Comparison of ENCODE assay signal across 8 cellular contexts in genomic region chr15:78506971-78507830, GRCh38. TPM values are rescaled to one million over a fixed set of nuclear protein-coding genes. Genes with fewer than 3 reads are reported as not detected.
DNase-seq lines count a peak whose midpoint lies in the region; ATAC-seq and TF ChIP-seq lines count a peak whose summit lies in the region.

A gene with protein sequence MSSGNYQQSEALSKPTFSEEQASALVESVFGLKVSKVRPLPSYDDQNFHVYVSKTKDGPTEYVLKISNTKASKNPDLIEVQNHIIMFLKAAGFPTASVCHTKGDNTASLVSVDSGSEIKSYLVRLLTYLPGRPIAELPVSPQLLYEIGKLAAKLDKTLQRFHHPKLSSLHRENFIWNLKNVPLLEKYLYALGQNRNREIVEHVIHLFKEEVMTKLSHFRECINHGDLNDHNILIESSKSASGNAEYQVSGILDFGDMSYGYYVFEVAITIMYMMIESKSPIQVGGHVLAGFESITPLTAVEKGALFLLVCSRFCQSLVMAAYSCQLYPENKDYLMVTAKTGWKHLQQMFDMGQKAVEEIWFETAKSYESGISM (plus strand): TSS chr15:78507577. CDS start chr15:78513089, 5,512 bp downstream.

- H3K36me3 ChIP-seq in osteoblast (ENCODE audit: insufficient read depth, low read length) (no peaks in the 10 kb centered on the region), thoracic aorta (no peaks in the 10 kb centered on the region)

- peaks cover 4% of the 10 kb centered on the region for H3K27me3 Mint-ChIP-seq in activated naive CD8-positive, alpha-beta T cell treated with anti-CD3 and anti-CD28 coated beads for 36 hours

- peak; percentile 80 for ATAC-seq in HG02623 (IDR thresholded peaks at IDR 0.05; ENCODE audit: unreplicated experiment)
- ATAC-seq in Right ventricle myocardium inferior: peak; percentile 98
- peak; percentile 97 for ATAC-seq in thoracic aorta (ENCODE audit: insufficient number of reproducible peaks, low FRiP score, low read depth)

- H2AFZ ChIP-seq in osteoblast (ENCODE audit: low read length): peak within 1 kb of the TSS; percentile 94

- H4K20me1 ChIP-seq in osteoblast (ENCODE audit: insufficient read depth, low read length): no peaks in the 10 kb centered on the region

- peaks cover under 1% of the 10 kb centered on the region for H3K36me3 Mint-ChIP-seq in activated naive CD8-positive, alpha-beta T cell treated with anti-CD3 and anti-CD28 coated beads for 36 hours

- intact Hi-C loops in Right ventricle myocardium inferior (cut with DNase I): loop anchor here (5.0 kb wide), 1 partner anchor 35 kb away; the partner anchor contains the start of gene PSMA4

- H3K27me3 ChIP-seq in osteoblast (ENCODE audit: insufficient read depth, low read length) (no peaks in the 10 kb centered on the region), thoracic aorta (replicated peaks; ENCODE audit: insufficient read depth) (no peaks in the 10 kb centered on the region)

- peak within 1 kb of the TSS; percentile 13 for H3K27ac Mint-ChIP-seq in activated naive CD8-positive, alpha-beta T cell treated with anti-CD3 and anti-CD28 coated beads for 36 hours

- H3K9me3 Mint-ChIP-seq in activated naive CD8-positive, alpha-beta T cell treated with anti-CD3 and anti-CD28 coated beads for 36 hours: no peaks in the 10 kb centered on the region

- H3K4me3 ChIP-seq in GM08714 (ENCODE audit: low read length) (peak within 1 kb of the TSS; percentile 67), osteoblast (ENCODE audit: insufficient read depth, low read length) (peak within 1 kb of the TSS; percentile 86), thoracic aorta (peak within 1 kb of the TSS; percentile 99)

- peaks cover 19% of the 10 kb centered on the region for H3K4me1 Mint-ChIP-seq in activated naive CD8-positive, alpha-beta T cell treated with anti-CD3 and anti-CD28 coated beads for 36 hours

- DNase-seq in NCI-H1105 (lab: John Stamatoyannopoulos, UW): peak; percentile 83
- peak; percentile 90 for DNase-seq in SKM-1 treated with dmso at 0.1 percent for 144 hours (lab: John Stamatoyannopoulos, UW; ENCODE audit: unreplicated experiment)
- peak; percentile 85 for DNase-seq in activated naive CD8-positive, alpha-beta T cell treated with anti-CD3 and anti-CD28 coated beads for 36 hours
- DNase-seq in Right ventricle myocardium inferior (ENCODE audit: missing footprints): peak; percentile 92
- peak; percentile 99 for DNase-seq in osteoblast (ENCODE audit: insufficient read length, low spot score, missing footprints)
- DNase-seq in thoracic aorta (ENCODE audit: low spot score): peak; percentile 79

- H3K9me3 ChIP-seq in osteoblast (ENCODE audit: low read depth, low read length): no peaks in the 10 kb centered on the region
- H3K9me3 ChIP-seq in thoracic aorta: no peaks in the 10 kb centered on the region

- H3K27ac ChIP-seq in osteoblast (ENCODE audit: low read depth, low read length): peak within 1 kb of the TSS; percentile 54
- H3K27ac ChIP-seq in thoracic aorta: peak within 1 kb of the TSS; percentile 45 to 64

- no peaks in the 10 kb centered on the region for H3K79me2 ChIP-seq in osteoblast (ENCODE audit: insufficient read depth, low read length)

- peak within 1 kb of the TSS; percentile 84 for H3K4me3 Mint-ChIP-seq in activated naive CD8-positive, alpha-beta T cell treated with anti-CD3 and anti-CD28 coated beads for 36 hours

- H3K4me1 ChIP-seq in osteoblast (ENCODE audit: insufficient read depth, low read length): peaks cover 11% of the 10 kb centered on the region
- H3K4me1 ChIP-seq in thoracic aorta (ENCODE audit: control insufficient read depth in 1 of 2, low read depth in 2 of 2): peaks cover 4 to 15% of the 10 kb centered on the region in 2 donors

- peak within 1 kb of the TSS; percentile 89 for H3K4me2 ChIP-seq in osteoblast (ENCODE audit: insufficient read depth, low read length)

- TF ChIP-seq CTCF in osteoblast (IDR thresholded peaks at IDR 0.05; ENCODE audit: extremely low read depth, low read depth, low read length) (no peak), thoracic aorta (IDR thresholded peaks at IDR 0.05) (peak; percentile 35)

RNA-seq across cellular contexts. Expression of the gene that starts here (rescaled TPM):
- total RNA-seq in activated naive CD8-positive, alpha-beta T cell treated with anti-CD3 and anti-CD28 coated beads for 36 hours: 1 to 10 TPM; 1.5 to 2.1 TPM
- total RNA-seq in Right ventricle myocardium inferior (4.4 TPM), osteoblast (4.1 and 5.1 TPM in 2 replicates), thoracic aorta (1 to 10 TPM; 6.4 to 6.8 TPM)

Comparison
In these comparisons a context has a peak if more than half of its experiments do, and no peak if none do; other contexts are left out.
1. Peak in every context shown above with its lines: DNase-seq, ATAC-seq, H3K4me3 ChIP-seq and H3K27ac ChIP-seq.